In genomic region chr6:107816818-107817217, GRCh38 we compare ENCODE assay signal across 1 cellular context.
TF ChIP-seq lines count a peak whose summit lies in the region.

No MANE protein-coding gene starts in this region.

TF ChIP-seq in HepG2, 621 proteins besides CTCF, POLR2A, EP300 and RAD21 (continued from another document):
- TF ChIP-seq, protein P1, sequence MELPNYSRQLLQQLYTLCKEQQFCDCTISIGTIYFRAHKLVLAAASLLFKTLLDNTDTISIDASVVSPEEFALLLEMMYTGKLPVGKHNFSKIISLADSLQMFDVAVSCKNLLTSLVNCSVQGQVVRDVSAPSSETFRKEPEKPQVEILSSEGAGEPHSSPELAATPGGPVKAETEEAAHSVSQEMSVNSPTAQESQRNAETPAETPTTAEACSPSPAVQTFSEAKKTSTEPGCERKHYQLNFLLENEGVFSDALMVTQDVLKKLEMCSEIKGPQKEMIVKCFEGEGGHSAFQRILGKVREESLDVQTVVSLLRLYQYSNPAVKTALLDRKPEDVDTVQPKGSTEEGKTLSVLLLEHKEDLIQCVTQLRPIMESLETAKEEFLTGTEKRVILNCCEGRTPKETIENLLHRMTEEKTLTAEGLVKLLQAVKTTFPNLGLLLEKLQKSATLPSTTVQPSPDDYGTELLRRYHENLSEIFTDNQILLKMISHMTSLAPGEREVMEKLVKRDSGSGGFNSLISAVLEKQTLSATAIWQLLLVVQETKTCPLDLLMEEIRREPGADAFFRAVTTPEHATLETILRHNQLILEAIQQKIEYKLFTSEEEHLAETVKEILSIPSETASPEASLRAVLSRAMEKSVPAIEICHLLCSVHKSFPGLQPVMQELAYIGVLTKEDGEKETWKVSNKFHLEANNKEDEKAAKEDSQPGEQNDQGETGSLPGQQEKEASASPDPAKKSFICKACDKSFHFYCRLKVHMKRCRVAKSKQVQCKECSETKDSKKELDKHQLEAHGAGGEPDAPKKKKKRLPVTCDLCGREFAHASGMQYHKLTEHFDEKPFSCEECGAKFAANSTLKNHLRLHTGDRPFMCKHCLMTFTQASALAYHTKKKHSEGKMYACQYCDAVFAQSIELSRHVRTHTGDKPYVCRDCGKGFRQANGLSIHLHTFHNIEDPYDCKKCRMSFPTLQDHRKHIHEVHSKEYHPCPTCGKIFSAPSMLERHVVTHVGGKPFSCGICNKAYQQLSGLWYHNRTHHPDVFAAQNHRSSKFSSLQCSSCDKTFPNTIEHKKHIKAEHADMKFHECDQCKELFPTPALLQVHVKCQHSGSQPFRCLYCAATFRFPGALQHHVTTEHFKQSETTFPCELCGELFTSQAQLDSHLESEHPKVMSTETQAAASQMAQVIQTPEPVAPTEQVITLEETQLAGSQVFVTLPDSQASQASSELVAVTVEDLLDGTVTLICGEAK (IDR thresholded peaks at IDR 0.05), result no peak
- TF ChIP-seq, protein P1 (CRISPR knock-in tag; IDR thresholded peaks at IDR 0.05), result no peak
- TF ChIP-seq GABPB1 (CRISPR knock-in tag; IDR thresholded peaks at IDR 0.05) (no peak), ZNF609 (CRISPR knock-in tag; IDR thresholded peaks at IDR 0.05; ENCODE audit: borderline replicate concordance) (no peak)
